In genomic region chr1:245804696-245805095, GRCh38 we compare ENCODE assay signal across 27 cellular contexts.
"Had no signal": no experiment of that assay in that cellular context is flagged by ENCODE, and none has a peak within 500 bp of the region (broad histone marks: within the 10 kb centered on the region; RNA-seq: fewer than 3 reads in every experiment).

No MANE protein-coding gene starts in this region.

- H3K4me3 ChIP-seq: dorsolateral prefrontal cortex, gastrocnemius medialis, lung, mucosa of descending colon, neural progenitor cell, prostate gland, right atrium auricular region, smooth muscle cell, suprapubic skin, transverse colon, vagina had no signal

- FAIRE-seq: kidney had no signal

- H3K9me3 ChIP-seq: gastrocnemius medialis, mucosa of descending colon, prostate gland, right atrium auricular region, suprapubic skin, transverse colon, vagina had no signal

- H3K9me3 Mint-ChIP-seq: memory B cell; mesothelial cell of epicardium; nephron; neural progenitor cell; stimulated activated naive CD8-positive, alpha-beta T cell treated with anti-CD3 and anti-CD28 coated beads, Interleukin-15, amount 100 ng/mL, for 72 hours had no signal

- H3K27me3 ChIP-seq: dorsolateral prefrontal cortex, gastrocnemius medialis, neural progenitor cell, right atrium auricular region, suprapubic skin, transverse colon, vagina had no signal

- H3K27me3 Mint-ChIP-seq: memory B cell; naive thymus-derived CD4-positive, alpha-beta T cell; stimulated activated naive CD8-positive, alpha-beta T cell treated with anti-CD3 and anti-CD28 coated beads, Interleukin-15, amount 100 ng/mL, for 72 hours had no signal

- DNase-seq: dorsolateral prefrontal cortex; effector CD4-positive, alpha-beta T cell; foreskin fibroblast; gastrocnemius medialis; head of caudate nucleus; kidney; mucosa of descending colon; naive thymus-derived CD4-positive, alpha-beta T cell; stimulated activated CD4-positive, alpha-beta T cell treated with anti-CD3 and anti-CD28 coated beads, Interleukin-12 subunit alpha, Interleukin-12 subunit beta, amount 100 ng/mL, for 4 hours; stimulated activated CD4-positive, alpha-beta T cell treated with anti-CD3 and anti-CD28 coated beads, Interleukin-1b, Interleukin-23, amount 100 ng/mL, for 48 hours; stimulated activated CD4-positive, alpha-beta T cell treated with anti-CD3 and anti-CD28 coated beads, Interleukin-4, amount 100 ng/mL, for 1 hour; stimulated activated CD8-positive, alpha-beta memory T cell treated with anti-CD3 and anti-CD28 coated beads, Interleukin-4, amount 100 ng/mL, for 48 hours; stimulated activated naive CD4-positive, alpha-beta T cell; stimulated activated naive CD8-positive, alpha-beta T cell treated with anti-CD3 and anti-CD28 coated beads, Interleukin-15, amount 100 ng/mL, for 72 hours; transverse colon had no signal

- H3K27ac Mint-ChIP-seq: memory B cell; mesothelial cell of epicardium; naive thymus-derived CD4-positive, alpha-beta T cell; neural progenitor cell; stimulated activated naive CD8-positive, alpha-beta T cell treated with anti-CD3 and anti-CD28 coated beads, Interleukin-15, amount 100 ng/mL, for 72 hours had no signal

- ATAC-seq: gastrocnemius medialis; left lobe of liver; mucosa of descending colon; naive thymus-derived CD4-positive, alpha-beta T cell; sciatic nerve; stimulated activated naive CD8-positive, alpha-beta T cell treated with anti-CD3 and anti-CD28 coated beads, Interleukin-15, amount 100 ng/mL, for 72 hours had no signal

- H3K36me3 Mint-ChIP-seq: mesothelial cell of epicardium, neural progenitor cell had no signal

- H2AFZ ChIP-seq: neural progenitor cell had no signal

- H3K27ac ChIP-seq: dorsolateral prefrontal cortex, gastrocnemius medialis, neural progenitor cell, prostate gland, right atrium auricular region, suprapubic skin, transverse colon, vagina had no signal

- H3K4me3 Mint-ChIP-seq: memory B cell; mesothelial cell of epicardium; naive thymus-derived CD4-positive, alpha-beta T cell; nephron; neural progenitor cell; stimulated activated naive CD8-positive, alpha-beta T cell treated with anti-CD3 and anti-CD28 coated beads, Interleukin-15, amount 100 ng/mL, for 72 hours had no signal

- H3K36me3 ChIP-seq: gastrocnemius medialis, neural progenitor cell, prostate gland, right atrium auricular region, suprapubic skin, transverse colon, vagina had no signal

- H3K4me2 ChIP-seq: neural progenitor cell, smooth muscle cell had no signal

- H3K4me1 Mint-ChIP-seq: neural progenitor cell had no signal

- H3K9ac ChIP-seq: neural progenitor cell had no signal

- H3K4me1 ChIP-seq: gastrocnemius medialis, prostate gland, right atrium auricular region, transverse colon, vagina had no signal
